Comparison of ENCODE assay signal across 1 cellular context in genomic region chr9:98410185-98410697, GRCh38.
TF ChIP-seq lines count a peak whose summit lies in the region.

No MANE protein-coding gene starts in this region.

TF ChIP-seq in K562, 482 proteins besides CTCF, POLR2A, EP300 and RAD21 (continued from another document and continues in another):
- TF ChIP-seq SIN3A (IDR thresholded peaks at IDR 0.05; ENCODE audit: borderline replicate concordance in 2 of 2, control insufficient read depth in 1 of 2, low read depth in 2 of 2, low read length in 2 of 2) (no peak), RCOR1 (IDR thresholded peaks at IDR 0.05; ENCODE audit: borderline replicate concordance in 1 of 2, low read depth in 2 of 2, low read length in 2 of 2) (0 out of 4 replicates have a peak, but pooled peaks of 1 of the 2 experiments have one; percentile 22), SMC3 (conservative IDR thresholded peaks at IDR 0.05; ENCODE audit: insufficient read depth, low read depth, low read length) (peak; percentile 29; the same call in 1 of the 2 replicates), SOX6 (IDR thresholded peaks at IDR 0.05) (no peak), HEY1 (CRISPR knock-in tag; IDR thresholded peaks at IDR 0.05; ENCODE audit: borderline replicate concordance) (no peak), AFF1 (IDR thresholded peaks at IDR 0.05; ENCODE audit: low read depth in 1 of 2, partially characterized antibody in 2 of 2) (peak in 1 of 2 experiments; percentile 94), CBX3 (IDR thresholded peaks at IDR 0.05; ENCODE audit: borderline replicate concordance in 1 of 2, low read length in 2 of 2) (peak in 1 of 2 experiments; percentile 45; a peak in 1 of 3 replicates), HNRNPUL1 (IDR thresholded peaks at IDR 0.05; ENCODE audit: low read length) (no peak), ZNF318 (IDR thresholded peaks at IDR 0.05; ENCODE audit: borderline replicate concordance in 1 of 2, low read depth in 1 of 2) (0 out of 4 replicates have a peak, but pooled peaks of 1 of the 2 experiments have one; percentile 14), TRIM28 (IDR thresholded peaks at IDR 0.05) (no peak), KAT8 (IDR thresholded peaks at IDR 0.05; ENCODE audit: low read depth) (no peak), NUFIP1 (IDR thresholded peaks at IDR 0.05; ENCODE audit: partially characterized antibody) (no peak), ZNF408 (CRISPR knock-in tag; IDR thresholded peaks at IDR 0.05; ENCODE audit: low read depth) (no peak), CXXC5 (CRISPR knock-in tag; IDR thresholded peaks at IDR 0.05) (peak; percentile 78), MAZ (CRISPR knock-in tag; conservative IDR thresholded peaks at IDR 0.05 in 1 of 2, IDR thresholded peaks at IDR 0.05 in 1 of 2) (peak in 1 of 2 experiments; percentile 36; a peak in 1 of 4 replicates), MTA1 (IDR thresholded peaks at IDR 0.05; ENCODE audit: borderline replicate concordance) (no peak), ZNF407 (IDR thresholded peaks at IDR 0.05; ENCODE audit: low read depth) (no peak), ZBTB11 (CRISPR knock-in tag; IDR thresholded peaks at IDR 0.05) (0 out of 6 replicates have a peak, but pooled peaks of 1 of the 3 experiments have one; percentile 42), RNF2 (IDR thresholded peaks at IDR 0.05) (0 out of 2 replicates have a peak, but pooled peaks have one; percentile 39), BACH1 (tag; IDR thresholded peaks at IDR 0.05) (0 out of 2 replicates have a peak, but pooled peaks have one; percentile 6), ATF7 (IDR thresholded peaks at IDR 0.05) (peak; percentile 72), CC2D1A (IDR thresholded peaks at IDR 0.05) (no peak), GATA2 (CRISPR knock-in tag; IDR thresholded peaks at IDR 0.05) (peak; percentile 40; the same call in 1 of the 2 replicates), GABPB1 (CRISPR knock-in tag; IDR thresholded peaks at IDR 0.05) (peak; percentile 59; the same call in 1 of the 2 replicates), EHMT2 (IDR thresholded peaks at IDR 0.05) (peak; percentile 30; the same call in 1 of the 2 replicates), CREM (IDR thresholded peaks at IDR 0.05; ENCODE audit: low read depth) (peak; percentile 74)
- TF ChIP-seq, protein P1, sequence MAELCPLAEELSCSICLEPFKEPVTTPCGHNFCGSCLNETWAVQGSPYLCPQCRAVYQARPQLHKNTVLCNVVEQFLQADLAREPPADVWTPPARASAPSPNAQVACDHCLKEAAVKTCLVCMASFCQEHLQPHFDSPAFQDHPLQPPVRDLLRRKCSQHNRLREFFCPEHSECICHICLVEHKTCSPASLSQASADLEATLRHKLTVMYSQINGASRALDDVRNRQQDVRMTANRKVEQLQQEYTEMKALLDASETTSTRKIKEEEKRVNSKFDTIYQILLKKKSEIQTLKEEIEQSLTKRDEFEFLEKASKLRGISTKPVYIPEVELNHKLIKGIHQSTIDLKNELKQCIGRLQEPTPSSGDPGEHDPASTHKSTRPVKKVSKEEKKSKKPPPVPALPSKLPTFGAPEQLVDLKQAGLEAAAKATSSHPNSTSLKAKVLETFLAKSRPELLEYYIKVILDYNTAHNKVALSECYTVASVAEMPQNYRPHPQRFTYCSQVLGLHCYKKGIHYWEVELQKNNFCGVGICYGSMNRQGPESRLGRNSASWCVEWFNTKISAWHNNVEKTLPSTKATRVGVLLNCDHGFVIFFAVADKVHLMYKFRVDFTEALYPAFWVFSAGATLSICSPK (IDR thresholded peaks at IDR 0.05; ENCODE audit: borderline replicate concordance): no peak
